18 cellular contexts compared by ENCODE assay signal in genomic region chr7:87128883-87129282, GRCh38. TPM values are rescaled to one million over a fixed set of nuclear protein-coding genes. Genes with fewer than 3 reads are reported as not detected.
A peak's percentile ranks its signal among the peaks of the same experiment; 100 is the strongest.
DNase-seq lines count a peak whose midpoint lies in the region; ATAC-seq and TF ChIP-seq lines count a peak whose summit lies in the region.
"Had no signal": no experiment of that assay in that cellular context is flagged by ENCODE, and none has a peak within 500 bp of the region (broad histone marks: within the 10 kb centered on the region; RNA-seq: fewer than 3 reads in every experiment).

No MANE protein-coding gene starts in this region.

- H3K36me3 Mint-ChIP-seq in osteocyte (ENCODE audit: unreplicated experiment): no peaks in the 10 kb centered on the region

- H3K4me1 Mint-ChIP-seq in osteocyte (ENCODE audit: unreplicated experiment): no peaks in the 10 kb centered on the region
- H3K4me1 Mint-ChIP-seq: nephron had no signal

- H3K4me1 ChIP-seq in HUES6 (ENCODE audit: control insufficient read depth, insufficient read depth, low read length): peaks cover 17% of the 10 kb centered on the region
- H3K4me1 ChIP-seq: lower lobe of right lung, tibial artery had no signal

- H3K9me3 ChIP-seq in HUES6 (ENCODE audit: control insufficient read depth, insufficient read depth, low read depth, low read length): no peaks in the 10 kb centered on the region
- H3K9me3 ChIP-seq: lower lobe of right lung, tibial artery had no signal

- no peak overlapping the region for H3K27ac ChIP-seq in HUES6 (ENCODE audit: low read depth, low read length)
- H3K27ac ChIP-seq: lower lobe of right lung, tibial artery had no signal

- H3K27me3 ChIP-seq in HUES6 (ENCODE audit: control insufficient read depth, insufficient read depth, low read length): no peaks in the 10 kb centered on the region
- H3K27me3 ChIP-seq: tibial artery had no signal

- H3K27ac Mint-ChIP-seq in osteocyte (ENCODE audit: unreplicated experiment): no peak overlapping the region
- H3K27ac Mint-ChIP-seq: dendritic cell treated with granulocyte-macrophage colony-stimulating factor and Interleukin-4, amounts not matched to agents 40 ng/mL and 50 ng/mL, for 4 days; T-helper 17 cell had no signal

- no peak for ATAC-seq in HG03460 (IDR thresholded peaks at IDR 0.05; ENCODE audit: unreplicated experiment)
- ATAC-seq: HepG2, lower lobe of right lung, T-helper 17 cell had no signal

- DNase-seq in DMS 273 treated with DMSO at 0.1 percent for 48 hours (lab: John Stamatoyannopoulos, UW): peak; percentile 57
- peak; percentile 23 for DNase-seq in astrocyte of the hippocampus (ENCODE audit: low read depth, low spot score)
- peak; percentile 89 for DNase-seq in islet precursor cell
- no peak for DNase-seq in NCI-H2196 (lab: John Stamatoyannopoulos, UW; ENCODE audit: unreplicated experiment)
- DNase-seq in anterior cingulate cortex (lab: John Stamatoyannopoulos, UW): no peak
- DNase-seq in osteocyte (ENCODE audit: extremely low spot score, unreplicated experiment): no peak
- DNase-seq: activated CD4-positive, alpha-beta T cell treated with anti-CD3 and anti-CD28 coated beads for 1 hour; GOT3; lower lobe of right lung; NCI-H510A; stimulated activated CD4-positive, alpha-beta T cell treated with anti-CD3 and anti-CD28 coated beads, Interleukin-4, amount 100 ng/mL, for 4 hours; T-helper 17 cell; tibial artery had no signal

- peaks cover 50% of the 10 kb centered on the region for H3K27me3 Mint-ChIP-seq in osteocyte (ENCODE audit: unreplicated experiment)
- H3K27me3 Mint-ChIP-seq: dendritic cell treated with granulocyte-macrophage colony-stimulating factor and Interleukin-4, amounts not matched to agents 40 ng/mL and 50 ng/mL, for 4 days had no signal

- TF ChIP-seq CTCF in osteocyte (IDR thresholded peaks at IDR 0.05): no peak

- no peaks in the 10 kb centered on the region for H3K9me3 Mint-ChIP-seq in osteocyte (ENCODE audit: unreplicated experiment)
- H3K9me3 Mint-ChIP-seq: dendritic cell treated with granulocyte-macrophage colony-stimulating factor and Interleukin-4, amounts not matched to agents 40 ng/mL and 50 ng/mL, for 4 days; nephron had no signal

- peak overlapping the region; percentile 1 for H3K9ac ChIP-seq in HUES6 (ENCODE audit: low read length)

- no peaks in the 10 kb centered on the region for H3K36me3 ChIP-seq in HUES6 (ENCODE audit: control insufficient read depth, insufficient read depth, low read length)
- H3K36me3 ChIP-seq: lower lobe of right lung, tibial artery had no signal

- peak overlapping the region; percentile 27 for H3K4me3 ChIP-seq in HUES6 (ENCODE audit: low read depth, low read length)
- H3K4me3 ChIP-seq: lower lobe of right lung, tibial artery had no signal

- no peak overlapping the region for H3K4me3 Mint-ChIP-seq in osteocyte (ENCODE audit: unreplicated experiment)
- H3K4me3 Mint-ChIP-seq: dendritic cell treated with granulocyte-macrophage colony-stimulating factor and Interleukin-4, amounts not matched to agents 40 ng/mL and 50 ng/mL, for 4 days; nephron; T-helper 17 cell had no signal

RNA-seq across cellular contexts. Expression of gene DMTF1, which starts 23.4 kb away (rescaled TPM):
- total RNA-seq in osteocyte: 74.7 and 82.9 TPM in 2 replicates

Comparison
In these comparisons a context has a peak if more than half of its experiments do, and no peak if none do; other contexts are left out.
1. DNase-seq: peak in DMS 273 treated with DMSO at 0.1 percent for 48 hours (single experiment), astrocyte of the hippocampus (single experiment) and islet precursor cell (single experiment); none in NCI-H2196 (single experiment), anterior cingulate cortex (0 of 58) and osteocyte (single experiment).